In the genomic region with DNA sequence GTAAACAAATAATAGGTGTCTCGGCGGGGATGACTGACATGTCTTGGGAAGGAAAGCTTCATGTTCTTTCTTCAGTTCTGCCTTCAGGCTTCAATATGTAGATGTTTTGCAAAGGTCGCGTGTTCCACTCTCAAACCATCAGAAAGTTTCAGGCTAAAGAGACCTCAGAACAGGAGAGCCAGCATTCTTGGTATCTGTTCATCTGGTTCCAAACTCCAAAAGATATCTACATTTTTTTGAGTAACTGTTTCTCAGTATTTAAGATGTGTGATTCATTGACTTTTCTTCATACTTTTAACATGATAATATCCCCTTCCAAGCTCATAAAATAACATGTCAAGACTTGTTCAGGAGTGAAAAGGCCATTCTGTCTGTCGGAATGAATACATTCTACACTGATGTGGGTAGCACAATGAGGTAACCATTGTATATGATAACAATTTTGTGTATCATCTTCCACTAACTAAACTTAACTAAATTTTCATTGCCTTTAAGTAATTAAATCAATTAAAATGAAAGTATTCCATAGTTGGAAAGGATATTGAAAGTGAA, we compare ENCODE assay signal across 20 cellular contexts.
"Had no signal": no experiment of that assay in that cellular context is flagged by ENCODE, and none has a peak within 500 bp of the region (broad histone marks: within the 10 kb centered on the region; RNA-seq: fewer than 3 reads in every experiment).

No MANE protein-coding gene starts in this region.

- H3K4me3 Mint-ChIP-seq: activated T-cell treated with anti-CD3 and anti-CD28 coated beads, Interleukin-2, amount 50 U/mL, for 24 hours; activated T-helper 17 cell treated with anti-CD3 and anti-CD28 coated beads, Interleukin-2, amount 50 U/mL, for 72 hours; endodermal cell; immature natural killer cell; stimulated activated naive B cell treated with anti-CD40 and anti-IgM and Interleukin-4, amounts not matched to agents 10 μg/mL and 1 μg/mL and 100 μg/mL, for 72 hours had no signal

- H3K36me3 Mint-ChIP-seq: activated naive CD4-positive, alpha-beta T cell treated with anti-CD3 and anti-CD28 coated beads, Interleukin-2, amount 50 U/mL, for 72 hours; immature natural killer cell; stimulated activated naive B cell treated with anti-CD40 and anti-IgM and Interleukin-4, amounts not matched to agents 10 μg/mL and 1 μg/mL and 100 μg/mL, for 72 hours had no signal

- H3K9me3 Mint-ChIP-seq: activated naive CD4-positive, alpha-beta T cell treated with anti-CD3 and anti-CD28 coated beads, Interleukin-2, amount 50 U/mL, for 72 hours; activated T-cell treated with anti-CD3 and anti-CD28 coated beads, Interleukin-2, amount 50 U/mL, for 24 hours; activated T-helper 17 cell treated with anti-CD3 and anti-CD28 coated beads, Interleukin-2, amount 50 U/mL, for 72 hours had no signal

- H3K27me3 Mint-ChIP-seq: activated T-cell treated with anti-CD3 and anti-CD28 coated beads, Interleukin-2, amount 50 U/mL, for 24 hours; stimulated activated naive B cell treated with anti-CD40 and anti-IgM and Interleukin-4, amounts not matched to agents 10 μg/mL and 1 μg/mL and 100 μg/mL, for 72 hours had no signal

- DNase-seq: activated T-cell treated with anti-CD3 and anti-CD28 coated beads, Interleukin-2, amount 50 U/mL, for 24 hours; aorta; endodermal cell; foreskin melanocyte; immature natural killer cell; kidney glomerular epithelial cell; mucosa of descending colon; nucleus accumbens; small intestine; stimulated activated CD4-positive, alpha-beta T cell treated with anti-CD3 and anti-CD28 coated beads, Interleukin-2, amount 100 ng/mL, for 48 hours; stimulated activated CD8-positive, alpha-beta memory T cell treated with anti-CD3 and anti-CD28 coated beads, Interleukin-4, amount 100 ng/mL, for 48 hours; stimulated activated naive B cell treated with anti-CD40 and anti-IgM and Interleukin-4, amounts not matched to agents 10 μg/mL and 1 μg/mL and 100 μg/mL, for 72 hours; T-helper 9 cell; testis; upper lobe of right lung had no signal

- H3K27me3 ChIP-seq: hepatocyte, testis, upper lobe of right lung had no signal

- H3K27ac Mint-ChIP-seq: activated naive CD4-positive, alpha-beta T cell treated with anti-CD3 and anti-CD28 coated beads, Interleukin-2, amount 50 U/mL, for 72 hours; activated T-cell treated with anti-CD3 and anti-CD28 coated beads, Interleukin-2, amount 50 U/mL, for 24 hours; activated T-helper 17 cell treated with anti-CD3 and anti-CD28 coated beads, Interleukin-2, amount 50 U/mL, for 72 hours; endodermal cell; immature natural killer cell; stimulated activated naive B cell treated with anti-CD40 and anti-IgM and Interleukin-4, amounts not matched to agents 10 μg/mL and 1 μg/mL and 100 μg/mL, for 72 hours had no signal

- ATAC-seq: activated naive CD4-positive, alpha-beta T cell treated with anti-CD3 and anti-CD28 coated beads, Interleukin-2, amount 50 U/mL, for 72 hours; activated T-helper 17 cell treated with anti-CD3 and anti-CD28 coated beads, Interleukin-2, amount 50 U/mL, for 72 hours; mucosa of descending colon; sciatic nerve; stimulated activated naive B cell treated with anti-CD40 and anti-IgM and Interleukin-4, amounts not matched to agents 10 μg/mL and 1 μg/mL and 100 μg/mL, for 72 hours; upper lobe of right lung had no signal

- H3K4me1 Mint-ChIP-seq: activated T-helper 17 cell treated with anti-CD3 and anti-CD28 coated beads, Interleukin-2, amount 50 U/mL, for 72 hours; immature natural killer cell; stimulated activated naive B cell treated with anti-CD40 and anti-IgM and Interleukin-4, amounts not matched to agents 10 μg/mL and 1 μg/mL and 100 μg/mL, for 72 hours had no signal

- H3K27ac ChIP-seq: coronary artery, hepatocyte, testis, upper lobe of right lung had no signal

- H3K4me1 ChIP-seq: testis, upper lobe of right lung had no signal

- H3K4me3 ChIP-seq: coronary artery, hepatocyte, mucosa of descending colon, testis, upper lobe of right lung had no signal
